Comparison of ENCODE assay signal across 11 cellular contexts in genomic region chr4:128465523-128465922, GRCh38.
"Had no signal": no experiment of that assay in that cellular context is flagged by ENCODE, and none has a peak within 500 bp of the region (broad histone marks: within the 10 kb centered on the region; RNA-seq: fewer than 3 reads in every experiment).

No MANE protein-coding gene starts in this region.

- H3K9me3 ChIP-seq: HAP-1 had no signal

- H3K4me3 Mint-ChIP-seq: GM23338, H9, HFFc6 had no signal

- H3K27ac Mint-ChIP-seq: GM23338, H9, HFFc6 had no signal

- H3K4me2 ChIP-seq: GM23338 had no signal

- ATAC-seq: GM23338, HCT116 had no signal

- H3K4me1 Mint-ChIP-seq: GM23338 had no signal

- FAIRE-seq: H1, H54 had no signal

- H3K9me3 Mint-ChIP-seq: GM23338, HFFc6 had no signal

- DNase-seq: GM23248, GOT3, H7, H9, HCEC 1CT, HFFc6 had no signal

- H3K27ac ChIP-seq: GM23248 had no signal

- H3K9ac ChIP-seq: GM23248 had no signal

- H3K36me3 ChIP-seq: HAP-1 had no signal

- H2AFZ ChIP-seq: GM23248, GM23338 had no signal

- H3K4me3 ChIP-seq: GM23248, GM23338, HAP-1 had no signal
